ENCODE assay signal across 2 cellular contexts in genomic region chr6:56996401-56996800, GRCh38.
A peak's percentile ranks its signal among the peaks of the same experiment; 100 is the strongest.
TF ChIP-seq lines count a peak whose summit lies in the region.

No MANE protein-coding gene starts in this region.

TF ChIP-seq in HepG2, 621 proteins besides CTCF, POLR2A, EP300 and RAD21:
- TF ChIP-seq ATAD3A (CRISPR knock-in tag; IDR thresholded peaks at IDR 0.05), result no peak
- 0 out of 2 replicates have a peak, but pooled peaks have one; percentile 37 for TF ChIP-seq FOXP1 (IDR thresholded peaks at IDR 0.05)
- no peak for TF ChIP-seq FOXP1 (CRISPR knock-in tag; IDR thresholded peaks at IDR 0.05)
- no peak for TF ChIP-seq ZNF33A (CRISPR knock-in tag; IDR thresholded peaks at IDR 0.05; ENCODE audit: borderline replicate concordance)

TF ChIP-seq in GM12878, 131 proteins besides CTCF, POLR2A, EP300 and RAD21:
- TF ChIP-seq, protein P1, sequence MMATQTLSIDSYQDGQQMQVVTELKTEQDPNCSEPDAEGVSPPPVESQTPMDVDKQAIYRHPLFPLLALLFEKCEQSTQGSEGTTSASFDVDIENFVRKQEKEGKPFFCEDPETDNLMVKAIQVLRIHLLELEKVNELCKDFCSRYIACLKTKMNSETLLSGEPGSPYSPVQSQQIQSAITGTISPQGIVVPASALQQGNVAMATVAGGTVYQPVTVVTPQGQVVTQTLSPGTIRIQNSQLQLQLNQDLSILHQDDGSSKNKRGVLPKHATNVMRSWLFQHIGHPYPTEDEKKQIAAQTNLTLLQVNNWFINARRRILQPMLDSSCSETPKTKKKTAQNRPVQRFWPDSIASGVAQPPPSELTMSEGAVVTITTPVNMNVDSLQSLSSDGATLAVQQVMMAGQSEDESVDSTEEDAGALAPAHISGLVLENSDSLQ (IDR thresholded peaks at IDR 0.05), result 0 out of 2 replicates have a peak, but pooled peaks have one; percentile 27
- TF ChIP-seq, protein P2, sequence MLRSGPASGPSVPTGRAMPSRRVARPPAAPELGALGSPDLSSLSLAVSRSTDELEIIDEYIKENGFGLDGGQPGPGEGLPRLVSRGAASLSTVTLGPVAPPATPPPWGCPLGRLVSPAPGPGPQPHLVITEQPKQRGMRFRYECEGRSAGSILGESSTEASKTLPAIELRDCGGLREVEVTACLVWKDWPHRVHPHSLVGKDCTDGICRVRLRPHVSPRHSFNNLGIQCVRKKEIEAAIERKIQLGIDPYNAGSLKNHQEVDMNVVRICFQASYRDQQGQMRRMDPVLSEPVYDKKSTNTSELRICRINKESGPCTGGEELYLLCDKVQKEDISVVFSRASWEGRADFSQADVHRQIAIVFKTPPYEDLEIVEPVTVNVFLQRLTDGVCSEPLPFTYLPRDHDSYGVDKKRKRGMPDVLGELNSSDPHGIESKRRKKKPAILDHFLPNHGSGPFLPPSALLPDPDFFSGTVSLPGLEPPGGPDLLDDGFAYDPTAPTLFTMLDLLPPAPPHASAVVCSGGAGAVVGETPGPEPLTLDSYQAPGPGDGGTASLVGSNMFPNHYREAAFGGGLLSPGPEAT (IDR thresholded peaks at IDR 0.05; ENCODE audit: low read depth), result no peak
- TF ChIP-seq ZNF622 (IDR thresholded peaks at IDR 0.05), result no peak
TF ChIP-seq in GM12878: peak in this region for 1.
